ENCODE assay signal across 28 cellular contexts in the genomic region with DNA sequence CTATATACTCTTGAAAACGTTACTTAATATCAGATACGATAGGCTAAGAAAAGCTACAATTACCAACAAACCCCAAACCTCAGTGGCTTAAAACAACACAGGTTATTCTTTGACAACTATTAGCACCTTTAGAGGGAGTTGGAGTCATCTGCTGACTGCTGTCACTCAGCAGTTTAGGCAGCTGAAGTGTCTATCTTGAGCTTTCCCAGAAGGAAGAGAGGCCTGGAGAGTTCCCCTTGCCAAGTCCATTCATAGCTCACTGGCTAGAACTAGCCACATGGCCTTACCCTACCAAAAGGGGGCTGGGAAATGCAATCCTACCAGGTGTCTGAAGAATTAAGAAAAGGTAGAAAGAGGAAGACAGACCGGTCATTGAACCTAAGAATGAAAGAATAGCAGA.
"Had no signal": no experiment of that assay in that cellular context is flagged by ENCODE, and none has a peak within 500 bp of the region (broad histone marks: within the 10 kb centered on the region; RNA-seq: fewer than 3 reads in every experiment).

No MANE protein-coding gene starts in this region.

- H3K4me3 Mint-ChIP-seq: natural killer cell treated with Interleukin-12 subunit alpha and Interleukin-12 subunit beta and Interleukin-15 and Interleukin-18, amount 100 ng/mL, for 72 hours; nephron progenitor cell; neural crest cell; stimulated activated effector memory CD8-positive, alpha-beta T cell treated with anti-CD3 and anti-CD28 coated beads, Interleukin-12 subunit alpha, Interleukin-12 subunit beta, amount 100 ng/mL, for 72 hours; stimulated activated naive B cell treated with anti-CD40 and anti-IgM and Interleukin-4, amounts not matched to agents 10 μg/mL and 1 μg/mL and 100 μg/mL, for 72 hours; stimulated activated naive CD8-positive, alpha-beta T cell treated with anti-CD3 and anti-CD28 coated beads, Interleukin-15, Interleukin-2, amounts not matched to agents 100 ng/mL and 50 ng/mL, for 24 hours had no signal

- ATAC-seq: natural killer cell treated with Interleukin-12 subunit alpha and Interleukin-12 subunit beta and Interleukin-15 and Interleukin-18, amount 100 ng/mL, for 72 hours; psoas muscle; right cardiac atrium; right lobe of liver; stimulated activated effector memory CD8-positive, alpha-beta T cell treated with anti-CD3 and anti-CD28 coated beads, Interleukin-12 subunit alpha, Interleukin-12 subunit beta, amount 100 ng/mL, for 72 hours; stimulated activated naive B cell treated with anti-CD40 and anti-IgM and Interleukin-4, amounts not matched to agents 10 μg/mL and 1 μg/mL and 100 μg/mL, for 72 hours had no signal

- H3K9me3 ChIP-seq: neutrophil, ovary, psoas muscle, right lobe of liver, thoracic aorta, thyroid gland, upper lobe of left lung, vagina had no signal

- DNase-seq: nephron progenitor cell; nucleus accumbens; ovary; psoas muscle; right cardiac atrium; right lobe of liver; sigmoid colon; small intestine; stimulated activated CD4-positive, alpha-beta T cell treated with anti-CD3 and anti-CD28 coated beads, Interleukin-15, amount 100 ng/mL, for 24 hours; stimulated activated CD4-positive, alpha-beta T cell treated with anti-CD3 and anti-CD28 coated beads, Interleukin-2, amount 100 ng/mL, for 24 hours; stimulated activated CD4-positive, alpha-beta T cell treated with anti-CD3 and anti-CD28 coated beads, Interleukin-2, amount 100 ng/mL, for 48 hours; stimulated activated CD4-positive, alpha-beta T cell treated with anti-CD3 and anti-CD28 coated beads, Interleukin-4, amount 100 ng/mL, for 24 hours; stimulated activated naive B cell treated with anti-CD40 and anti-IgM and Interleukin-4, amounts not matched to agents 10 μg/mL and 1 μg/mL and 100 μg/mL, for 72 hours; stimulated activated naive CD4-positive, alpha-beta T cell treated with Interleukin-2 at 50 U/mL for 16 hours; stomach; thyroid gland; trophoblast cell; upper lobe of left lung had no signal

- H3K27me3 Mint-ChIP-seq: progenitor cell of endocrine pancreas had no signal

- H3K4me1 Mint-ChIP-seq: nephron progenitor cell; neural crest cell; stimulated activated effector memory CD8-positive, alpha-beta T cell treated with anti-CD3 and anti-CD28 coated beads, Interleukin-12 subunit alpha, Interleukin-12 subunit beta, amount 100 ng/mL, for 72 hours; stimulated activated naive B cell treated with anti-CD40 and anti-IgM and Interleukin-4, amounts not matched to agents 10 μg/mL and 1 μg/mL and 100 μg/mL, for 72 hours had no signal

- H3K79me2 ChIP-seq: parathyroid adenoma had no signal

- H3K4me1 ChIP-seq: parathyroid adenoma, psoas muscle, sigmoid colon, thyroid gland, tibial nerve, upper lobe of left lung, vagina had no signal

- H3K9me3 Mint-ChIP-seq: natural killer cell treated with Interleukin-12 subunit alpha and Interleukin-12 subunit beta and Interleukin-15 and Interleukin-18, amount 100 ng/mL, for 72 hours; nephron progenitor cell had no signal

- H3K36me3 Mint-ChIP-seq: natural killer cell treated with Interleukin-12 subunit alpha and Interleukin-12 subunit beta and Interleukin-15 and Interleukin-18, amount 100 ng/mL, for 72 hours; stimulated activated effector memory CD8-positive, alpha-beta T cell treated with anti-CD3 and anti-CD28 coated beads, Interleukin-12 subunit alpha, Interleukin-12 subunit beta, amount 100 ng/mL, for 72 hours; stimulated activated naive B cell treated with anti-CD40 and anti-IgM and Interleukin-4, amounts not matched to agents 10 μg/mL and 1 μg/mL and 100 μg/mL, for 72 hours had no signal

- H3K27ac ChIP-seq: neutrophil, ovary, parathyroid adenoma, psoas muscle, right lobe of liver, sigmoid colon, stomach, thoracic aorta, thyroid gland, tibial nerve, upper lobe of left lung, vagina had no signal

- H3K36me3 ChIP-seq: neutrophil, ovary, right lobe of liver, sigmoid colon, stomach, thoracic aorta, thyroid gland, tibial nerve, upper lobe of left lung, vagina had no signal

- H3K27me3 ChIP-seq: neutrophil, ovary, right lobe of liver, sigmoid colon, stomach, thyroid gland, tibial nerve, upper lobe of left lung, vagina had no signal

- H3K4me3 ChIP-seq: ovary, psoas muscle, right lobe of liver, sigmoid colon, stomach, thoracic aorta, thyroid gland, tibial nerve, upper lobe of left lung, vagina had no signal

- H3K27ac Mint-ChIP-seq: natural killer cell treated with Interleukin-12 subunit alpha and Interleukin-12 subunit beta and Interleukin-15 and Interleukin-18, amount 100 ng/mL, for 72 hours; nephron progenitor cell; progenitor cell of endocrine pancreas; stimulated activated effector memory CD8-positive, alpha-beta T cell treated with anti-CD3 and anti-CD28 coated beads, Interleukin-12 subunit alpha, Interleukin-12 subunit beta, amount 100 ng/mL, for 72 hours; stimulated activated naive B cell treated with anti-CD40 and anti-IgM and Interleukin-4, amounts not matched to agents 10 μg/mL and 1 μg/mL and 100 μg/mL, for 72 hours; stimulated activated naive CD8-positive, alpha-beta T cell treated with anti-CD3 and anti-CD28 coated beads, Interleukin-15, Interleukin-2, amounts not matched to agents 100 ng/mL and 50 ng/mL, for 24 hours had no signal

- H2AFZ ChIP-seq: parathyroid adenoma had no signal
